Comparison of ENCODE assay signal across 17 cellular contexts in genomic region chr4:38762560-38762959, GRCh38. TPM values are rescaled to one million over a fixed set of nuclear protein-coding genes. Genes with fewer than 3 reads are reported as not detected.
DNase-seq lines count a peak whose midpoint lies in the region; ATAC-seq and TF ChIP-seq lines count a peak whose summit lies in the region.
"Had no signal": no experiment of that assay in that cellular context is flagged by ENCODE, and none has a peak within 500 bp of the region (broad histone marks: within the 10 kb centered on the region; RNA-seq: fewer than 3 reads in every experiment).

No MANE protein-coding gene starts in this region.

- H2AK5ac ChIP-seq in IMR-90 (ENCODE audit: low read depth, low read length) = no peak overlapping the region

- no peaks in the 10 kb centered on the region for H3K9me3 ChIP-seq in IMR-90 (ENCODE audit: control insufficient read depth, insufficient read depth, low read length)
- no peaks in the 10 kb centered on the region for H3K9me3 ChIP-seq in CD4-positive, alpha-beta memory T cell (ENCODE audit: control insufficient read depth in 1 of 2, low read length in 2 of 2)
- H3K9me3 ChIP-seq in psoas muscle = no peaks in the 10 kb centered on the region

- in situ Hi-C loops in IMR-90 (cut with MboI; ENCODE audit: low sequenced_read_pairs) = loop anchor here (5.0 kb wide), 1 partner anchor 375 kb away; no protein-coding TSS in a partner anchor

- H2AFZ ChIP-seq in IMR-90 (replicated peaks; ENCODE audit: low read length, poor library complexity) = peak overlapping the region; percentile 9

- no peak for TF ChIP-seq RAD21 in IMR-90 (IDR thresholded peaks at IDR 0.05; ENCODE audit: low read length)

- H3K36me3 ChIP-seq in IMR-90 (ENCODE audit: control insufficient read depth, insufficient read depth, low read length) = no peaks in the 10 kb centered on the region
- H3K36me3 ChIP-seq in CD4-positive, alpha-beta memory T cell (ENCODE audit: insufficient read depth, low read length) = no peaks in the 10 kb centered on the region
- H3K36me3 ChIP-seq in psoas muscle (ENCODE audit: insufficient read depth in 1 of 2, low read depth in 1 of 2) = no peaks in the 10 kb centered on the region

- DNase-seq in natural killer cell treated with Interleukin-12 subunit alpha and Interleukin-12 subunit beta and Interleukin-15 and Interleukin-18, amount 100 ng/mL, for 72 hours (ENCODE audit: low spot score) = no peak
- no peak for DNase-seq in natural killer cell
- DNase-seq in IMR-90 = no peak
- no peak for DNase-seq in activated CD4-positive, CD25-positive, alpha-beta regulatory T cell (lab: John Stamatoyannopoulos, UW)
- DNase-seq in CD4-positive, alpha-beta memory T cell = no peak
- no peak for DNase-seq in psoas muscle
- DNase-seq: activated CD4-positive, alpha-beta T cell treated with anti-CD3 and anti-CD28 coated beads, Interleukin-2, amount 50 U/mL, for 4 hours; DMS153; NCI-H2171; nucleus accumbens; stimulated activated CD4-positive, alpha-beta T cell treated with anti-CD3 and anti-CD28 coated beads, Interleukin-15, amount 100 ng/mL, for 24 hours; T-cell had no signal

- H2AK9ac ChIP-seq in IMR-90 (replicated peaks; ENCODE audit: low read depth, low read length, poor library complexity) = no peak overlapping the region

- H3K18ac ChIP-seq in IMR-90 (ENCODE audit: low read depth, low read length) = no peak overlapping the region

- peaks cover 7 to 21% of the 10 kb centered on the region in 2 donors for H3K4me1 Mint-ChIP-seq in natural killer cell treated with Interleukin-12 subunit alpha and Interleukin-12 subunit beta and Interleukin-15 and Interleukin-18, amount 100 ng/mL, for 72 hours (ENCODE audit: low read depth in 2 of 2)
- H3K4me1 Mint-ChIP-seq in natural killer cell = peaks cover 15 to 17% of the 10 kb centered on the region in 2 donors
- peaks cover 67% of the 10 kb centered on the region for H3K4me1 Mint-ChIP-seq in stimulated activated memory B cell treated with anti-CD40 and anti-IgM and Interleukin-4, amounts not matched to agents 10 μg/mL and 1 μg/mL and 100 μg/mL, for 72 hours
- H3K4me1 Mint-ChIP-seq in CD4-positive, alpha-beta memory T cell = peaks cover 5 to 10% (median 6%) of the 10 kb centered on the region in 4 donors

- no peak overlapping the region for H3K14ac ChIP-seq in IMR-90 (replicated peaks; ENCODE audit: low read depth, low read length)

- H3K4ac ChIP-seq in IMR-90 (ENCODE audit: low read depth, low read length) = no peak overlapping the region

- H3K4me2 ChIP-seq in IMR-90 (ENCODE audit: low read depth, low read length) = no peak overlapping the region

- no peaks in the 10 kb centered on the region for H3K9me1 ChIP-seq in IMR-90 (ENCODE audit: insufficient read depth, low read length)

- ATAC-seq in natural killer cell treated with Interleukin-12 subunit alpha and Interleukin-12 subunit beta and Interleukin-15 and Interleukin-18, amount 100 ng/mL, for 72 hours = no peak
- ATAC-seq in natural killer cell (no peak), GM21576 (IDR thresholded peaks at IDR 0.05; ENCODE audit: unreplicated experiment) (peak; percentile 31), IMR-90 (ENCODE audit: low read depth) (no peak), psoas muscle (no peak)
- no peak for ATAC-seq in stimulated activated memory B cell treated with anti-CD40 and anti-IgM and Interleukin-4, amounts not matched to agents 10 μg/mL and 1 μg/mL and 100 μg/mL, for 72 hours
- ATAC-seq: T-cell had no signal

- H3K9me3 Mint-ChIP-seq in natural killer cell treated with Interleukin-12 subunit alpha and Interleukin-12 subunit beta and Interleukin-15 and Interleukin-18, amount 100 ng/mL, for 72 hours = no peaks in the 10 kb centered on the region
- H3K9me3 Mint-ChIP-seq in natural killer cell = no peaks in the 10 kb centered on the region
- H3K9me3 Mint-ChIP-seq in stimulated activated memory B cell treated with anti-CD40 and anti-IgM and Interleukin-4, amounts not matched to agents 10 μg/mL and 1 μg/mL and 100 μg/mL, for 72 hours = peaks cover 5% of the 10 kb centered on the region
- peaks cover 0 to 6% (median 0%) of the 10 kb centered on the region in 8 donors for H3K9me3 Mint-ChIP-seq in CD4-positive, alpha-beta memory T cell

- POLR2A ChIA-PET in IMR-90 (lab: Charles Lee; ENCODE audit: unreplicated experiment) = no interaction called here
- POLR2A ChIA-PET in CD4-positive, alpha-beta memory T cell (lab: Charles Lee; ENCODE audit: partially characterized antibody) = interaction anchor here (1.6 kb wide), 1 partner anchor 98 kb away, joined by 5 read pairs; no protein-coding TSS in a partner anchor

- no peak overlapping the region for H3K56ac ChIP-seq in IMR-90 (ENCODE audit: extremely low read depth, insufficient read depth, low read length)

- no peak overlapping the region for H3K4me3 Mint-ChIP-seq in natural killer cell treated with Interleukin-12 subunit alpha and Interleukin-12 subunit beta and Interleukin-15 and Interleukin-18, amount 100 ng/mL, for 72 hours
- H3K4me3 Mint-ChIP-seq in natural killer cell = no peak overlapping the region
- peak overlapping the region; percentile 77 for H3K4me3 Mint-ChIP-seq in stimulated activated memory B cell treated with anti-CD40 and anti-IgM and Interleukin-4, amounts not matched to agents 10 μg/mL and 1 μg/mL and 100 μg/mL, for 72 hours
- H3K4me3 Mint-ChIP-seq in CD4-positive, alpha-beta memory T cell = peak overlapping the region in 2 of 8 donors; percentile 4 to 13

- no peak overlapping the region for H3K23ac ChIP-seq in IMR-90 (ENCODE audit: low read depth, low read length)

- H3K79me1 ChIP-seq in IMR-90 (ENCODE audit: low read depth in 1 of 2, low read length in 2 of 2) = no peaks in the 10 kb centered on the region

- H2BK120ac ChIP-seq in IMR-90 (ENCODE audit: low read depth, low read length) = no peak overlapping the region

- H3K4me1 ChIP-seq in IMR-90 (ENCODE audit: control insufficient read depth, insufficient read depth, low read length) (no peaks in the 10 kb centered on the region), psoas muscle (peaks cover 3% of the 10 kb centered on the region)
- H3K4me1 ChIP-seq in CD4-positive, alpha-beta memory T cell (ENCODE audit: insufficient read depth, low read length) = peaks cover 5% of the 10 kb centered on the region

- no peak overlapping the region for H4K5ac ChIP-seq in IMR-90 (ENCODE audit: low read depth, low read length)

- H3K9ac ChIP-seq in IMR-90 (ENCODE audit: low read depth, low read length) = no peak overlapping the region

- H2BK15ac ChIP-seq in IMR-90 (ENCODE audit: low read depth, low read length) = no peak overlapping the region

- H4K8ac ChIP-seq in IMR-90 (ENCODE audit: low read depth in 2 of 2, low read length in 2 of 2) = no peak overlapping the region

- H3K27me3 Mint-ChIP-seq in natural killer cell treated with Interleukin-12 subunit alpha and Interleukin-12 subunit beta and Interleukin-15 and Interleukin-18, amount 100 ng/mL, for 72 hours = no peaks in the 10 kb centered on the region
- peaks cover 0 to 7% of the 10 kb centered on the region in 2 donors for H3K27me3 Mint-ChIP-seq in natural killer cell (ENCODE audit: low read depth in 2 of 2)
- H3K27me3 Mint-ChIP-seq in stimulated activated memory B cell treated with anti-CD40 and anti-IgM and Interleukin-4, amounts not matched to agents 10 μg/mL and 1 μg/mL and 100 μg/mL, for 72 hours = no peaks in the 10 kb centered on the region
- H3K27me3 Mint-ChIP-seq in CD4-positive, alpha-beta memory T cell = no peaks in the 10 kb centered on the region
- H3K27me3 Mint-ChIP-seq: T-cell had no signal

- no peak overlapping the region for H4K91ac ChIP-seq in IMR-90 (ENCODE audit: insufficient read depth, low read depth, low read length)

- no peaks in the 10 kb centered on the region for H3K36me3 Mint-ChIP-seq in natural killer cell treated with Interleukin-12 subunit alpha and Interleukin-12 subunit beta and Interleukin-15 and Interleukin-18, amount 100 ng/mL, for 72 hours
- H3K36me3 Mint-ChIP-seq in natural killer cell = no peaks in the 10 kb centered on the region
- H3K36me3 Mint-ChIP-seq in stimulated activated memory B cell treated with anti-CD40 and anti-IgM and Interleukin-4, amounts not matched to agents 10 μg/mL and 1 μg/mL and 100 μg/mL, for 72 hours = peaks cover 25% of the 10 kb centered on the region
- H3K36me3 Mint-ChIP-seq in CD4-positive, alpha-beta memory T cell = no peaks in the 10 kb centered on the region
- H3K36me3 Mint-ChIP-seq: T-cell had no signal

- H3K27me3 ChIP-seq in IMR-90 (ENCODE audit: control insufficient read depth, insufficient read depth, low read length) (no peaks in the 10 kb centered on the region), psoas muscle (ENCODE audit: insufficient read depth in 3 of 3, low read length in 2 of 3) (no peaks in the 10 kb centered on the region)
- H3K27me3 ChIP-seq in CD4-positive, alpha-beta memory T cell (ENCODE audit: insufficient read depth, low read length) = no peaks in the 10 kb centered on the region

- intact Hi-C loops in natural killer cell (cut with micrococcal nuclease) (no loop called here), IMR-90 (cut with micrococcal nuclease) (no loop called here), psoas muscle (cut with DNase I) (no loop called here)
- intact Hi-C loops in CD4-positive, alpha-beta memory T cell (cut with micrococcal nuclease) = no loop called here

- H3K27ac ChIP-seq in IMR-90 (ENCODE audit: insufficient read depth, low read length) = no peak overlapping the region
- no peak overlapping the region for H3K27ac ChIP-seq in CD4-positive, alpha-beta memory T cell (ENCODE audit: low read depth, low read length)
- no peak overlapping the region for H3K27ac ChIP-seq in psoas muscle

- CTCF ChIA-PET in IMR-90 (lab: Yijun Ruan, JAX) = no interaction called here
- CTCF ChIA-PET in CD4-positive, alpha-beta memory T cell (lab: Charles Lee; ENCODE audit: partially characterized antibody) = interaction anchor here (1.4 to 11.2 kb wide), 8 partner anchors 8 to 582 kb away, joined by 4 to 230 read pairs (median 70); partner anchors contain the start of genes TLR1, TLR10 and TLR6

- no peak for TF ChIP-seq CTCF in natural killer cell (IDR thresholded peaks at IDR 0.05)
- TF ChIP-seq CTCF in IMR-90 (conservative IDR thresholded peaks at IDR 0.05; ENCODE audit: low read depth, low read length) = no peak
- TF ChIP-seq CTCF in psoas muscle (IDR thresholded peaks at IDR 0.05) = no peak

- dilution Hi-C loops in IMR-90 (cut with HindIII; ENCODE audit: low sequenced_read_pairs, unreplicated experiment) = no loop called here

- H3K4me3 ChIP-seq in IMR-90 (ENCODE audit: insufficient read depth, low read depth, low read length) (no peak overlapping the region), psoas muscle (no peak overlapping the region)
- no peak overlapping the region for H3K4me3 ChIP-seq in CD4-positive, alpha-beta memory T cell (ENCODE audit: low read length in 2 of 2)
- H3K4me3 ChIP-seq: lung had no signal

- H2BK20ac ChIP-seq in IMR-90 (ENCODE audit: low read depth, low read length) = no peak overlapping the region

- H2BK5ac ChIP-seq in IMR-90 (ENCODE audit: low read depth, low read length, poor library complexity, severe bottlenecking) = no peak overlapping the region

- peak overlapping the region; percentile 32 to 63 for H3K27ac Mint-ChIP-seq in natural killer cell treated with Interleukin-12 subunit alpha and Interleukin-12 subunit beta and Interleukin-15 and Interleukin-18, amount 100 ng/mL, for 72 hours
- peak overlapping the region in 1 of 2 donors; percentile 48 for H3K27ac Mint-ChIP-seq in natural killer cell
- peak overlapping the region; percentile 99 for H3K27ac Mint-ChIP-seq in stimulated activated memory B cell treated with anti-CD40 and anti-IgM and Interleukin-4, amounts not matched to agents 10 μg/mL and 1 μg/mL and 100 μg/mL, for 72 hours
- H3K27ac Mint-ChIP-seq in CD4-positive, alpha-beta memory T cell = peak overlapping the region in 1 of 7 donors; percentile 35

- BruUV-seq in IMR-90 (replicated peaks; lab: Mats Ljungman, UMichigan) = no TSS peak

- 81% methylated on average over 9 of the region's 14 CpGs; no CpG with 5 or more reads in 1 of the 2 experiments for WGBS in IMR-90 (ENCODE audit: extremely low coverage in 2 of 2, insufficient read length in 1 of 2), 2 experiments
- WGBS in psoas muscle, 3 donors = 85 to 87% (median 85%) methylated on average over 14 of the region's 14 CpGs

- TF ChIP-seq POLR2A in IMR-90 (IDR thresholded peaks at IDR 0.05; ENCODE audit: low read depth, low read length) = no peak

- no peaks in the 10 kb centered on the region for H4K20me1 ChIP-seq in IMR-90 (ENCODE audit: insufficient read depth, low read length)

RNA-seq across cellular contexts. Expression of gene TLR10, which starts 20.2 kb away (rescaled TPM):
- not detected for total RNA-seq in natural killer cell treated with Interleukin-12 subunit alpha and Interleukin-12 subunit beta and Interleukin-15 and Interleukin-18, amount 100 ng/mL, for 72 hours
- under 1 TPM; 0.31 to 0.63 (median 0.59) TPM for total RNA-seq in natural killer cell
- not detected in 2 replicates for total RNA-seq in IMR-90 (2012; rRNA removed)
- not detected in 2 replicates for polyA plus RNA-seq in IMR-90 (2012; rRNA removed)
- not detected in 2 replicates for polyA plus RNA-seq in IMR-90 (2012; cell fraction: cytosol; rRNA removed)
- not detected in 2 replicates for polyA plus RNA-seq in IMR-90 (2012; cell fraction: nucleus; rRNA removed; ENCODE audit: low replicate concordance)
- under 1 TPM; 0.20 to 0.28 TPM for total RNA-seq in CD4-positive, alpha-beta memory T cell
- 1 to 10 TPM in 1 of 2 donors, not detected in 1; 1.1 TPM for polyA plus RNA-seq in CD4-positive, alpha-beta memory T cell
- total RNA-seq in psoas muscle = under 1 TPM in 3 of 4 donors, not detected in 1; 0.11 to 0.17 (median 0.15) TPM
- under 1 TPM in 2 of 3 donors, not detected in 1; 0.01 TPM for polyA plus RNA-seq in psoas muscle
- total RNA-seq: epithelial cell of proximal tubule, MCF 10A had no signal

RNA-seq across cellular contexts. Expression of gene TLR1, which starts 42.0 kb away (rescaled TPM):
- total RNA-seq in natural killer cell treated with Interleukin-12 subunit alpha and Interleukin-12 subunit beta and Interleukin-15 and Interleukin-18, amount 100 ng/mL, for 72 hours = 10 to 100 TPM; 12.6 to 15.5 TPM
- 10 to 100 TPM; 25.6 to 51.5 (median 30.0) TPM for total RNA-seq in natural killer cell
- 1.1 TPM in 2 replicates for total RNA-seq in IMR-90 (2012; rRNA removed)
- 0.17 and 0.24 TPM in 2 replicates for polyA plus RNA-seq in IMR-90 (2012; rRNA removed)
- polyA plus RNA-seq in IMR-90 (2012; cell fraction: cytosol; rRNA removed) = 0.11 TPM in 2 replicates
- 0.11 and 1.4 TPM in 2 replicates for polyA plus RNA-seq in IMR-90 (2012; cell fraction: nucleus; rRNA removed; ENCODE audit: low replicate concordance)
- 10 to 100 TPM; 20.6 to 24.3 TPM for total RNA-seq in CD4-positive, alpha-beta memory T cell
- 10 to 100 TPM; 16.2 to 19.2 TPM for polyA plus RNA-seq in CD4-positive, alpha-beta memory T cell
- total RNA-seq in psoas muscle = 1 to 10 TPM; 1.7 to 4.1 (median 2.3) TPM
- under 1 TPM; 0.22 to 0.68 (median 0.61) TPM for polyA plus RNA-seq in psoas muscle
